1 cellular context compared by ENCODE assay signal in genomic region chr3:31532587-31533168, GRCh38.
TF ChIP-seq lines count a peak whose summit lies in the region.

STT3B (plus strand) TSS chr3:31532925; CDS start chr3:31532999, 74 bp downstream.

TF ChIP-seq in HEK293, 187 proteins besides CTCF, POLR2A, EP300 and RAD21 (continued from another document):
- TF ChIP-seq ZNF221 (tag by site-specific recombination; IDR thresholded peaks at IDR 0.05; ENCODE audit: borderline replicate concordance) = no peak
- TF ChIP-seq ZNF416 (tag by site-specific recombination; IDR thresholded peaks at IDR 0.05) = no peak
- peak; percentile 91 for TF ChIP-seq GLIS2 (tag by site-specific recombination; IDR thresholded peaks at IDR 0.05)
- no peak for TF ChIP-seq WT1 (tag by site-specific recombination; IDR thresholded peaks at IDR 0.05)
- TF ChIP-seq ZNF24 (tag by site-specific recombination; IDR thresholded peaks at IDR 0.05) = no peak
- TF ChIP-seq ZBTB26 (tag by site-specific recombination; optimal IDR thresholded peaks at IDR 0.05) = peak; percentile 42
- TF ChIP-seq ZFHX2 (tag by site-specific recombination; conservative IDR thresholded peaks at IDR 0.05) = peak; percentile 86
- no peak for TF ChIP-seq ZBTB8A (tag by site-specific recombination; IDR thresholded peaks at IDR 0.05)
- 0 out of 2 replicates have a peak, but pooled peaks have one; percentile 39 for TF ChIP-seq YY2 (tag by site-specific recombination; IDR thresholded peaks at IDR 0.05)
- 0 out of 2 replicates have a peak, but pooled peaks have one; percentile 0 for TF ChIP-seq ZNF629 (tag by site-specific recombination; IDR thresholded peaks at IDR 0.05)
- peak; percentile 28; the same call in 1 of the 2 replicates for TF ChIP-seq KLF9 (tag by site-specific recombination; IDR thresholded peaks at IDR 0.05; ENCODE audit: low read depth)
- no peak for TF ChIP-seq ZNF48 (tag by site-specific recombination; IDR thresholded peaks at IDR 0.05)
- TF ChIP-seq ZNF239 (tag by site-specific recombination; IDR thresholded peaks at IDR 0.05) = no peak
- no peak for TF ChIP-seq OSR2 (tag by site-specific recombination; IDR thresholded peaks at IDR 0.05)
- no peak for TF ChIP-seq ZNF350 (tag by site-specific recombination; IDR thresholded peaks at IDR 0.05)
- TF ChIP-seq ZNF280D (tag by site-specific recombination; IDR thresholded peaks at IDR 0.05) = no peak
